1 cellular context compared by ENCODE assay signal in the genomic region with DNA sequence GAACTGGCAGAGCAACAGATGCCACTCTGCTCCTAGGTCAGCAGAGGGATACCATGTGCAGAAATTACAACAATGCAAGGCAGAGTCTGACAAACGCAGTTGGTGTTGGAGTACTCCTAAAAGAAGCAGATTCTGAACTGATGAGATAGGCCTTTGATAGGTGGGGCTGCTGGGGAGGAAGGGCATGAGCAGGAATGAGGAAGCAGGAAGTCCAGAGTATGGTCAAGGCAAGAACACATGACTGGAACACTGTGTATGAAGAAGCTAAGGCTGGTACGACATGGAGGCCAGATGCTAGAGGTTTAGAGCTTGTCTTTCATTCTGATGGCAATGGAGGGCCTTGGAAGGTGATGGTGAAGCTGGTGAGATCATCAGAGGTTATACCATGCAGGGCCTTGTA.
TF ChIP-seq lines count a peak whose summit lies in the region.

No MANE protein-coding gene starts in this region.

TF ChIP-seq in H1, 55 proteins besides CTCF, POLR2A, EP300 and RAD21:
- TF ChIP-seq JUN (IDR thresholded peaks at IDR 0.05; ENCODE audit: low read depth, low read length) (no peak), CREB1 (IDR thresholded peaks at IDR 0.05) (no peak), CBX5 (IDR thresholded peaks at IDR 0.05; ENCODE audit: low read depth, low read length) (no peak), CTBP2 (IDR thresholded peaks at IDR 0.05; ENCODE audit: borderline replicate concordance, insufficient read depth, insufficient read length, low read length) (no peak), TAF7 (optimal IDR thresholded peaks at IDR 0.05; ENCODE audit: borderline replicate concordance, low read depth, low read length) (no peak), ZNF274 (IDR thresholded peaks at IDR 0.05; ENCODE audit: borderline replicate concordance, extremely low read depth, low read length) (no peak), KDM5A (IDR thresholded peaks at IDR 0.05; ENCODE audit: low read length) (no peak), SUZ12 (IDR thresholded peaks at IDR 0.05; ENCODE audit: low read length) (no peak), TEAD4 (IDR thresholded peaks at IDR 0.05; ENCODE audit: low read depth, low read length) (no peak), JUND (IDR thresholded peaks at IDR 0.05; ENCODE audit: low read length) (no peak)
- TF ChIP-seq, protein P1, sequence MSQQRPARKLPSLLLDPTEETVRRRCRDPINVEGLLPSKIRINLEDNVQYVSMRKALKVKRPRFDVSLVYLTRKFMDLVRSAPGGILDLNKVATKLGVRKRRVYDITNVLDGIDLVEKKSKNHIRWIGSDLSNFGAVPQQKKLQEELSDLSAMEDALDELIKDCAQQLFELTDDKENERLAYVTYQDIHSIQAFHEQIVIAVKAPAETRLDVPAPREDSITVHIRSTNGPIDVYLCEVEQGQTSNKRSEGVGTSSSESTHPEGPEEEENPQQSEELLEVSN (IDR thresholded peaks at IDR 0.05), result no peak
- TF ChIP-seq, protein P2, sequence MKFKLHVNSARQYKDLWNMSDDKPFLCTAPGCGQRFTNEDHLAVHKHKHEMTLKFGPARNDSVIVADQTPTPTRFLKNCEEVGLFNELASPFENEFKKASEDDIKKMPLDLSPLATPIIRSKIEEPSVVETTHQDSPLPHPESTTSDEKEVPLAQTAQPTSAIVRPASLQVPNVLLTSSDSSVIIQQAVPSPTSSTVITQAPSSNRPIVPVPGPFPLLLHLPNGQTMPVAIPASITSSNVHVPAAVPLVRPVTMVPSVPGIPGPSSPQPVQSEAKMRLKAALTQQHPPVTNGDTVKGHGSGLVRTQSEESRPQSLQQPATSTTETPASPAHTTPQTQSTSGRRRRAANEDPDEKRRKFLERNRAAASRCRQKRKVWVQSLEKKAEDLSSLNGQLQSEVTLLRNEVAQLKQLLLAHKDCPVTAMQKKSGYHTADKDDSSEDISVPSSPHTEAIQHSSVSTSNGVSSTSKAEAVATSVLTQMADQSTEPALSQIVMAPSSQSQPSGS (IDR thresholded peaks at IDR 0.05; ENCODE audit: low read length), result no peak
TF ChIP-seq in H1: peak in this region for 0.
